In genomic region chr3:44992555-44993470, GRCh38 we compare ENCODE assay signal across 8 cellular contexts. TPM values are rescaled to one million over a fixed set of nuclear protein-coding genes. Genes with fewer than 3 reads are reported as not detected.
DNase-seq lines count a peak whose midpoint lies in the region; ATAC-seq and TF ChIP-seq lines count a peak whose summit lies in the region.

No MANE protein-coding gene starts in this region.

- CTCF ChIA-PET in BJ (lab: Yijun Ruan, JAX) (interaction anchor here (0.7 to 2.2 kb wide), 16 partner anchors 8 to 100 kb away, joined by 3 to 13 read pairs (median 4); partner anchors contain the start of genes EXOSC7 and ZDHHC3), HEK293 (lab: Yijun Ruan, JAX) (interaction anchor here (0.6 to 1.6 kb wide), 5 partner anchors 8 to 245 kb away, joined by 3 read pairs; no protein-coding TSS in a partner anchor)

- TF ChIP-seq CTCF in BJ (IDR thresholded peaks at IDR 0.05; ENCODE audit: insufficient read depth, low read depth, low read length) = peak; percentile 72
- no peak for TF ChIP-seq CTCF in HEK293 (tag by site-specific recombination; IDR thresholded peaks at IDR 0.05)

- H3K4me1 Mint-ChIP-seq in activated T-helper 17 cell treated with anti-CD3 and anti-CD28 coated beads, Interleukin-2, amount 50 U/mL, for 72 hours = peaks cover 47% of the 10 kb centered on the region

- no peaks in the 10 kb centered on the region for H3K27me3 ChIP-seq in BJ (ENCODE audit: control insufficient read depth, insufficient read depth, low read length)

- POLR2A ChIA-PET in BJ (lab: Charles Lee) = no interaction called here
- POLR2A ChIA-PET in HEK293 (lab: Yijun Ruan, JAX) = no interaction called here

- H3K9me3 Mint-ChIP-seq in activated T-helper 17 cell treated with anti-CD3 and anti-CD28 coated beads, Interleukin-2, amount 50 U/mL, for 72 hours = no peaks in the 10 kb centered on the region

- no peak overlapping the region for H3K4me3 Mint-ChIP-seq in activated T-helper 17 cell treated with anti-CD3 and anti-CD28 coated beads, Interleukin-2, amount 50 U/mL, for 72 hours

- no peak for TF ChIP-seq POLR2A in GM18505 (IDR thresholded peaks at IDR 0.05; ENCODE audit: borderline replicate concordance, extremely low read depth, insufficient read depth, insufficient read length)

- H3K27me3 Mint-ChIP-seq in activated T-helper 17 cell treated with anti-CD3 and anti-CD28 coated beads, Interleukin-2, amount 50 U/mL, for 72 hours = no peaks in the 10 kb centered on the region

- DNase-seq in BJ (ENCODE audit: low read depth) = no peak
- peak; percentile 37 for DNase-seq in left kidney (ENCODE audit: low read depth, low spot score)

- no peak overlapping the region for H3K4me3 ChIP-seq in BJ (ENCODE audit: low read depth, low read length)
- no peak overlapping the region for H3K4me3 ChIP-seq in HEK293 (ENCODE audit: low read depth, low read length)

- peaks cover 94% of the 10 kb centered on the region for H3K36me3 Mint-ChIP-seq in activated T-helper 17 cell treated with anti-CD3 and anti-CD28 coated beads, Interleukin-2, amount 50 U/mL, for 72 hours (ENCODE audit: low read depth)

- peaks cover 18% of the 10 kb centered on the region for H3K4me1 ChIP-seq in HEK293 (ENCODE audit: control insufficient read depth, insufficient read depth, low read length)

- no peaks in the 10 kb centered on the region for H3K9me3 ChIP-seq in HEK293 (ENCODE audit: control insufficient read depth, insufficient read depth, low read depth, low read length)

- ATAC-seq in activated T-helper 17 cell treated with anti-CD3 and anti-CD28 coated beads, Interleukin-2, amount 50 U/mL, for 72 hours (replicated peaks) = no peak
- ATAC-seq in HG03354 (IDR thresholded peaks at IDR 0.05; ENCODE audit: poor library complexity, severe bottlenecking, unreplicated experiment) = no peak
- ATAC-seq in GM21360 (IDR thresholded peaks at IDR 0.05; ENCODE audit: unreplicated experiment) = no peak
- ATAC-seq in GM18867 (IDR thresholded peaks at IDR 0.05; ENCODE audit: unreplicated experiment) = no peak
- no peak for ATAC-seq in GM18505 (IDR thresholded peaks at IDR 0.05; ENCODE audit: unreplicated experiment)

- H3K27ac ChIP-seq in HEK293 (ENCODE audit: extremely low read depth, low read depth, low read length) = no peak overlapping the region; the same call in 1 of the 2 replicates

- peak overlapping the region; percentile 33 for H3K27ac Mint-ChIP-seq in activated T-helper 17 cell treated with anti-CD3 and anti-CD28 coated beads, Interleukin-2, amount 50 U/mL, for 72 hours

- peaks cover 16% of the 10 kb centered on the region for H3K36me3 ChIP-seq in BJ (ENCODE audit: control insufficient read depth, insufficient read depth, low read length)
- H3K36me3 ChIP-seq in HEK293 (ENCODE audit: control insufficient read depth in 2 of 2, insufficient read depth in 1 of 2, low read length in 2 of 2) = peaks cover 0 to 55% of the 10 kb centered on the region in 2 experiments; a peak in 1 of 3 replicates

TF ChIP-seq in HEK293, 187 proteins besides CTCF, POLR2A, EP300 and RAD21:
- TF ChIP-seq ZNF654 (tag by site-specific recombination; IDR thresholded peaks at IDR 0.05; ENCODE audit: low read depth) = 0 out of 2 replicates have a peak, but pooled peaks have one; percentile 5
- peak; percentile 51; the same call in 1 of the 2 replicates for TF ChIP-seq PRDM4 (tag by site-specific recombination; IDR thresholded peaks at IDR 0.05)
- no peak for TF ChIP-seq KLF1 (tag by site-specific recombination; IDR thresholded peaks at IDR 0.05)
TF ChIP-seq in HEK293: peak in this region for 2.

RNA-seq across cellular contexts. Expression of gene EXOSC7, which starts 16.8 kb away (rescaled TPM):
- 45.4 and 50.6 TPM in 2 replicates for polyA plus RNA-seq in BJ (2011; rRNA removed)
- polyA minus RNA-seq in BJ (2011; rRNA and poly(A)+ RNA removed) = 16.6 and 26.7 TPM in 2 replicates
- total RNA-seq in activated T-helper 17 cell treated with anti-CD3 and anti-CD28 coated beads, Interleukin-2, amount 50 U/mL, for 72 hours = 10 to 100 TPM; 47.0 to 70.5 TPM

RNA-seq across cellular contexts. Expression of gene ZDHHC3, which starts 16.8 kb away (rescaled TPM):
- 134 and 198 TPM in 2 replicates for polyA plus RNA-seq in BJ (2011; rRNA removed)
- 115 and 186 TPM in 2 replicates for polyA minus RNA-seq in BJ (2011; rRNA and poly(A)+ RNA removed)
- total RNA-seq in activated T-helper 17 cell treated with anti-CD3 and anti-CD28 coated beads, Interleukin-2, amount 50 U/mL, for 72 hours = 10 to 100 TPM; 20.5 to 50.5 TPM

RNA-seq across cellular contexts. Expression of gene CLEC3B, which starts 33.3 kb away (rescaled TPM):
- 18.2 and 22.3 TPM in 2 replicates for polyA plus RNA-seq in BJ (2011; rRNA removed)
- polyA minus RNA-seq in BJ (2011; rRNA and poly(A)+ RNA removed) = 0.57 and 1.8 TPM in 2 replicates
- total RNA-seq in activated T-helper 17 cell treated with anti-CD3 and anti-CD28 coated beads, Interleukin-2, amount 50 U/mL, for 72 hours = under 1 TPM; 0.37 to 0.66 TPM
